ENCODE assay signal across 1 cellular context in the genomic region with DNA sequence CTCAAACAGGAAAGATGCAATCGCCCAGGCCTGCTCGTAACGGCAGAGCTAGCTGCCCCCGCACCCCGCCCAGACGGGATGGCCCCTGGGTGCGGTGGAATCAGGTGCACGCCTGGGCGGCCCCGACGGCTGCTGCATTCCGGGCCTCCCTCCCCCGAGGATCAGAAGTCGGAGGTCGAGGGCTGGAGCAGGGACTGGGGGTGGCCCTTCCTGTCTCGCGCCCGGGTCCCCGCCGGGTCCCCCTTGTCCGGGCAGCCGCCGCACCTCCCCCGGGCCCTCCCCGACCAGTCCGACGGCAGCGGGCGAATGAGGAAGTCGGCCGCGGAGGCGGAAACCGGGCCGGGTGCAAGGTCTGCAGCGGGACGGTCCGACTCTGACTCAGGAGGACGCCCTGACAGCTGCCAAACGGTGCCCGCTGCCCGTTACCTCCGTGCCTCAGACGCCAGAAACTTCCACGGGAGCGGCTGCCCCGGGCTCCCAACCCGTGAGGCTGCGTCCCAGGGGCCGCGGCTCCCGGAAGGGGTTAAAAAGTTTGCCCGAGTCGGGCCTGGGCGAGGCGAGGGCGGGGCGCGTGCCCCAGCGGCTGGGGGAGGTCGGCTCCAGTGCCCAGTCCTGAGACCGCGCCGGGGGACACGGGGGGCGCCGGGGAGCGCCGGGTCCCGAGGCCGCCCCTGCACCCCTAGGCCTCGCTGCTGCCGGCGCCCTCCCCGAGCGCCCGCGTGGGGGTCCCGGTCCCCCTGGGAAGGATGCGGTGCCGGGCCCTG.
TF ChIP-seq lines count a peak whose summit lies in the region.

No MANE protein-coding gene starts in this region.

TF ChIP-seq in HepG2, 621 proteins besides CTCF, POLR2A, EP300 and RAD21 (continued from another document):
- TF ChIP-seq, protein P1, sequence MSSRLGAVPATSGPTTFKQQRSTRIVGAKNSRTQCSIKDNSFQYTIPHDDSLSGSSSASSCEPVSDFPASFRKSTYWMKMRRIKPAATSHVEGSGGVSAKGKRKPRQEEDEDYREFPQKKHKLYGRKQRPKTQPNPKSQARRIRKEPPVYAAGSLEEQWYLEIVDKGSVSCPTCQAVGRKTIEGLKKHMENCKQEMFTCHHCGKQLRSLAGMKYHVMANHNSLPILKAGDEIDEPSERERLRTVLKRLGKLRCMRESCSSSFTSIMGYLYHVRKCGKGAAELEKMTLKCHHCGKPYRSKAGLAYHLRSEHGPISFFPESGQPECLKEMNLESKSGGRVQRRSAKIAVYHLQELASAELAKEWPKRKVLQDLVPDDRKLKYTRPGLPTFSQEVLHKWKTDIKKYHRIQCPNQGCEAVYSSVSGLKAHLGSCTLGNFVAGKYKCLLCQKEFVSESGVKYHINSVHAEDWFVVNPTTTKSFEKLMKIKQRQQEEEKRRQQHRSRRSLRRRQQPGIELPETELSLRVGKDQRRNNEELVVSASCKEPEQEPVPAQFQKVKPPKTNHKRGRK (CRISPR knock-in tag; IDR thresholded peaks at IDR 0.05) = no peak
- peak; percentile 35 for TF ChIP-seq ASH2L (IDR thresholded peaks at IDR 0.05; ENCODE audit: insufficient read length, low read depth, low read length)
- TF ChIP-seq ZFP1 (CRISPR knock-in tag; IDR thresholded peaks at IDR 0.05) = no peak
- TF ChIP-seq ZNF10 (CRISPR knock-in tag; IDR thresholded peaks at IDR 0.05; ENCODE audit: borderline replicate concordance, low read depth) = no peak
- peak; percentile 20; the same call in 1 of the 2 replicates for TF ChIP-seq ZBTB7B (CRISPR knock-in tag; IDR thresholded peaks at IDR 0.05)
- TF ChIP-seq NFKB2 (CRISPR knock-in tag; IDR thresholded peaks at IDR 0.05; ENCODE audit: borderline replicate concordance) = no peak; the same call in 1 of the 2 replicates
- TF ChIP-seq ZNF430 (CRISPR knock-in tag; IDR thresholded peaks at IDR 0.05) = 0 out of 2 replicates have a peak, but pooled peaks have one; percentile 26
- TF ChIP-seq, protein P2, sequence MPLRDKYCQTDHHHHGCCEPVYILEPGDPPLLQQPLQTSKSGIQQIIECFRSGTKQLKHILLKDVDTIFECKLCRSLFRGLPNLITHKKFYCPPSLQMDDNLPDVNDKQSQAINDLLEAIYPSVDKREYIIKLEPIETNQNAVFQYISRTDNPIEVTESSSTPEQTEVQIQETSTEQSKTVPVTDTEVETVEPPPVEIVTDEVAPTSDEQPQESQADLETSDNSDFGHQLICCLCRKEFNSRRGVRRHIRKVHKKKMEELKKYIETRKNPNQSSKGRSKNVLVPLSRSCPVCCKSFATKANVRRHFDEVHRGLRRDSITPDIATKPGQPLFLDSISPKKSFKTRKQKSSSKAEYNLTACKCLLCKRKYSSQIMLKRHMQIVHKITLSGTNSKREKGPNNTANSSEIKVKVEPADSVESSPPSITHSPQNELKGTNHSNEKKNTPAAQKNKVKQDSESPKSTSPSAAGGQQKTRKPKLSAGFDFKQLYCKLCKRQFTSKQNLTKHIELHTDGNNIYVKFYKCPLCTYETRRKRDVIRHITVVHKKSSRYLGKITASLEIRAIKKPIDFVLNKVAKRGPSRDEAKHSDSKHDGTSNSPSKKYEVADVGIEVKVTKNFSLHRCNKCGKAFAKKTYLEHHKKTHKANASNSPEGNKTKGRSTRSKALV (CRISPR knock-in tag; IDR thresholded peaks at IDR 0.05) = no peak
- no peak for TF ChIP-seq KLF13 (CRISPR knock-in tag; IDR thresholded peaks at IDR 0.05)
- no peak for TF ChIP-seq ZSCAN31 (CRISPR knock-in tag; IDR thresholded peaks at IDR 0.05; ENCODE audit: low read depth)
- TF ChIP-seq GABPA (IDR thresholded peaks at IDR 0.05; ENCODE audit: low read depth, low read length) = peak; percentile 41; the same call in 1 of the 2 replicates
- no peak for TF ChIP-seq GABPA (CRISPR knock-in tag; IDR thresholded peaks at IDR 0.05; ENCODE audit: low read depth)
- TF ChIP-seq ZNF563 (CRISPR knock-in tag; IDR thresholded peaks at IDR 0.05) = no peak
- TF ChIP-seq CSRNP2 (CRISPR knock-in tag; conservative IDR thresholded peaks at IDR 0.05; ENCODE audit: low read depth) = no peak
- peak; percentile 28; the same call in 1 of the 2 replicates for TF ChIP-seq ZNF768 (CRISPR knock-in tag; IDR thresholded peaks at IDR 0.05)
- TF ChIP-seq, protein P3, sequence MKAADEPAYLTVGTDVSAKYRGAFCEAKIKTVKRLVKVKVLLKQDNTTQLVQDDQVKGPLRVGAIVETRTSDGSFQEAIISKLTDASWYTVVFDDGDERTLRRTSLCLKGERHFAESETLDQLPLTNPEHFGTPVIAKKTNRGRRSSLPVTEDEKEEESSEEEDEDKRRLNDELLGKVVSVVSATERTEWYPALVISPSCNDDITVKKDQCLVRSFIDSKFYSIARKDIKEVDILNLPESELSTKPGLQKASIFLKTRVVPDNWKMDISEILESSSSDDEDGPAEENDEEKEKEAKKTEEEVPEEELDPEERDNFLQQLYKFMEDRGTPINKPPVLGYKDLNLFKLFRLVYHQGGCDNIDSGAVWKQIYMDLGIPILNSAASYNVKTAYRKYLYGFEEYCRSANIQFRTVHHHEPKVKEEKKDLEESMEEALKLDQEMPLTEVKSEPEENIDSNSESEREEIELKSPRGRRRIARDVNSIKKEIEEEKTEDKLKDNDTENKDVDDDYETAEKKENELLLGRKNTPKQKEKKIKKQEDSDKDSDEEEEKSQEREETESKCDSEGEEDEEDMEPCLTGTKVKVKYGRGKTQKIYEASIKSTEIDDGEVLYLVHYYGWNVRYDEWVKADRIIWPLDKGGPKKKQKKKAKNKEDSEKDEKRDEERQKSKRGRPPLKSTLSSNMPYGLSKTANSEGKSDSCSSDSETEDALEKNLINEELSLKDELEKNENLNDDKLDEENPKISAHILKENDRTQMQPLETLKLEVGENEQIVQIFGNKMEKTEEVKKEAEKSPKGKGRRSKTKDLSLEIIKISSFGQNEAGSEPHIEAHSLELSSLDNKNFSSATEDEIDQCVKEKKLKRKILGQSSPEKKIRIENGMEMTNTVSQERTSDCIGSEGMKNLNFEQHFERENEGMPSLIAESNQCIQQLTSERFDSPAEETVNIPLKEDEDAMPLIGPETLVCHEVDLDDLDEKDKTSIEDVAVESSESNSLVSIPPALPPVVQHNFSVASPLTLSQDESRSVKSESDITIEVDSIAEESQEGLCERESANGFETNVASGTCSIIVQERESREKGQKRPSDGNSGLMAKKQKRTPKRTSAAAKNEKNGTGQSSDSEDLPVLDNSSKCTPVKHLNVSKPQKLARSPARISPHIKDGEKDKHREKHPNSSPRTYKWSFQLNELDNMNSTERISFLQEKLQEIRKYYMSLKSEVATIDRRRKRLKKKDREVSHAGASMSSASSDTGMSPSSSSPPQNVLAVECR (CRISPR knock-in tag; IDR thresholded peaks at IDR 0.05; ENCODE audit: borderline replicate concordance) = peak; percentile 40; the same call in 1 of the 2 replicates
- TF ChIP-seq PAWR (CRISPR knock-in tag; IDR thresholded peaks at IDR 0.05; ENCODE audit: borderline replicate concordance) = no peak
- 0 out of 2 replicates have a peak, but pooled peaks have one; percentile 48 for TF ChIP-seq ELF3 (CRISPR knock-in tag; IDR thresholded peaks at IDR 0.05)
- no peak; the same call in 1 of the 2 replicates for TF ChIP-seq ZNF83 (CRISPR knock-in tag; IDR thresholded peaks at IDR 0.05; ENCODE audit: borderline replicate concordance)
- peak; percentile 8; the same call in 1 of the 2 replicates for TF ChIP-seq HNF4G (IDR thresholded peaks at IDR 0.05; ENCODE audit: borderline replicate concordance, low read depth, low read length)
- TF ChIP-seq HNF4G (CRISPR knock-in tag; IDR thresholded peaks at IDR 0.05; ENCODE audit: borderline replicate concordance, low read depth) = no peak
